9 cellular contexts compared by ENCODE assay signal in the genomic region with DNA sequence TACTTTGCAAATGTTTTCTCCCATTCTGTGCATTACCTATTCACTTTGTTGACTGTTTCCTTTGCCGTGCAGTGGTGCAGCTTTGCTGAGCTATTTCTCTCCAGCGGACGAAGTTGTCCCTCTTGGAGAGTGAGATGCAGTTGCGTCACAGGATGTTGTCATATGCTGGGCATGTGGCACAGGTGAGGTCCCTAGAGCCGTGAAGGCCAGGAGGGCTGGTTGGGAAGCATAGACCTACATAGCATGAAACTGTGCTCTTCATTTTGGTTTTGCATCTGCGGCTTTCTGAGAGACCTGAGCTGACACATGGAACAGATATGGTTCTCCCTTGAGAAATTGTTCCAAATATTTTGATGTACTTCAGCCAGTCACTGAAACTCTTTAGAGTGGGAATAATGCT.
"Had no signal": no experiment of that assay in that cellular context is flagged by ENCODE, and none has a peak within 500 bp of the region (broad histone marks: within the 10 kb centered on the region; RNA-seq: fewer than 3 reads in every experiment).

No MANE protein-coding gene starts in this region.

- H3K27ac Mint-ChIP-seq: HFFc6 had no signal

- H3K9me3 ChIP-seq: HAP-1 had no signal

- H3K9me3 Mint-ChIP-seq: HFFc6 had no signal

- DNase-seq: GM23248, GOT3, H7, HFFc6, IMR-90, KG1 had no signal

- H3K4me3 ChIP-seq: GM23248, HAP-1, K562 had no signal

- H3K4me1 ChIP-seq: HAP-1 had no signal

- H3K36me3 ChIP-seq: HAP-1 had no signal

- H3K4me3 Mint-ChIP-seq: HFFc6 had no signal

- ATAC-seq: HCT116, K562 had no signal

- H3K27ac ChIP-seq: GM23248 had no signal
